8 cellular contexts compared by ENCODE assay signal in genomic region chr3:128727996-128728395, GRCh38. TPM values are rescaled to one million over a fixed set of nuclear protein-coding genes. Genes with fewer than 3 reads are reported as not detected.
DNase-seq lines count a peak whose midpoint lies in the region; TF ChIP-seq lines count a peak whose summit lies in the region.

No MANE protein-coding gene starts in this region.

- intact Hi-C loops in posterior vena cava (cut with DNase I): no loop called here

- peaks cover 20% of the 10 kb centered on the region for H3K36me3 Mint-ChIP-seq in HFFc6 (ENCODE audit: low read depth)

- H3K4me1 Mint-ChIP-seq in HFFc6 (ENCODE audit: low read depth): peaks cover 76% of the 10 kb centered on the region

- peak overlapping the region; percentile 95 for H3K4me3 ChIP-seq in AG04449 (ENCODE audit: low read depth, low read length)
- H3K4me3 ChIP-seq in muscle layer of duodenum (ENCODE audit: low read depth in 1 of 2, low read length in 2 of 2): peak overlapping the region; percentile 90 to 96

- peak overlapping the region; percentile 99 for H3K4me3 Mint-ChIP-seq in HFFc6

- H3K27ac Mint-ChIP-seq in HFFc6: peak overlapping the region; percentile 94

- CTCF ChIA-PET in AG04449 (lab: Yijun Ruan, JAX): interaction anchor here (2.0 to 2.8 kb wide), 2 partner anchors 11 to 48 kb away, joined by 6 to 10 read pairs; no protein-coding TSS in a partner anchor

- H3K9me3 ChIP-seq in muscle layer of duodenum (ENCODE audit: control insufficient read depth in 1 of 2, low read length in 2 of 2): no peaks in the 10 kb centered on the region

- H3K36me3 ChIP-seq in muscle layer of duodenum (ENCODE audit: control insufficient read depth in 1 of 2, insufficient read depth in 2 of 2, low read length in 2 of 2): peaks cover 0 to 16% of the 10 kb centered on the region in 2 donors

- H3K27me3 Mint-ChIP-seq in HFFc6 (ENCODE audit: insufficient read depth): no peaks in the 10 kb centered on the region

- H3K27me3 ChIP-seq in muscle layer of duodenum (ENCODE audit: low read depth, low read length): no peaks in the 10 kb centered on the region

- H3K9me3 Mint-ChIP-seq in HFFc6: no peaks in the 10 kb centered on the region

- POLR2A ChIA-PET in AG04449 (lab: Yijun Ruan, JAX): interaction anchor here (1.2 kb wide), 1 partner anchor 48 kb away, joined by 8 read pairs; no protein-coding TSS in a partner anchor

- DNase-seq in AG04449 (ENCODE audit: low read depth, low spot score) (no peak), HFFc6 (peak; percentile 4), astrocyte of the hippocampus (ENCODE audit: low read depth, low spot score) (peak; percentile 20), AML-193 (lab: John Stamatoyannopoulos, UW) (no peak), DMS 273 (lab: John Stamatoyannopoulos, UW; ENCODE audit: unreplicated experiment) (no peak), KBM-7 (no peak), posterior vena cava (ENCODE audit: low spot score) (no peak)

- peak overlapping the region; percentile 78 for H3K27ac ChIP-seq in muscle layer of duodenum (ENCODE audit: low read length)

- in situ Hi-C loops in KBM-7 (cut with MboI; ENCODE audit: low pct_unique_long_range_greater_than_20kb, low sequenced_read_pairs): no loop called here

- peaks cover 24 to 59% of the 10 kb centered on the region in 2 donors for H3K4me1 ChIP-seq in muscle layer of duodenum (ENCODE audit: control insufficient read depth in 1 of 2, insufficient read depth in 2 of 2, low read length in 2 of 2)

- TF ChIP-seq CTCF in AG04449 (IDR thresholded peaks at IDR 0.05; ENCODE audit: insufficient read depth, low read length, missing control alignments) (no peak), HFFc6 (IDR thresholded peaks at IDR 0.05) (no peak)

RNA-seq across cellular contexts. Expression of gene RAB7A, which starts 2.0 kb away (rescaled TPM):
- total RNA-seq in HFFc6 (2021; fragmentation: NEBNext Ultra II Directional; extraction: Animal tissue kit (Norgen Biotek cat#: 25700)): 100 to 1,000 TPM; 311 to 355 (median 323) TPM
- 100 to 1,000 TPM; 207 to 216 TPM for total RNA-seq in posterior vena cava

Comparison
In these comparisons a context has a peak if more than half of its experiments do, and no peak if none do; other contexts are left out.
1. DNase-seq: peak in HFFc6 (single experiment) and astrocyte of the hippocampus (single experiment); none in AG04449 (single experiment), AML-193 (0 of 2), DMS 273 (single experiment), KBM-7 (single experiment) and posterior vena cava (single experiment).